31 cellular contexts compared by ENCODE assay signal in the genomic region with DNA sequence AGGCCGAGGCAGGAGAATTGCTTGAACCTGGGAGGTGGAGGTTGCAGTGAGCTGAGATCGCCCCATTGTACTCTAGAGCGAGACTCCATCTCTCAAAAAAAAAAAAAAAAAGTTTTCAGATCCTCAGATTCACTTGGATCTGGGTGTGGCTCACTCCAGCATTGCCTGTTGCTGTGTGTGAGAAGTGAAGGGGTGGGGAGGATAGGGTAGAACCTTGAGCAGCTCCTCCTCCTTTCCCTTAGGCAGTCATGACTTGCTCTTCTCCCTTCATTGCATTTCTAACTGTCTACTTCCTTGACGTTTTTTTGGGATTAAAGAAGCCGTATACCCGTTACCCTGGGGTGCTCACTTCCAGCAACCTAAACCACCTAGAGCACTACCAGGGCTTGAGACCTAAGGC.
"Had no signal": no experiment of that assay in that cellular context is flagged by ENCODE, and none has a peak within 500 bp of the region (broad histone marks: within the 10 kb centered on the region; RNA-seq: fewer than 3 reads in every experiment).

No MANE protein-coding gene starts in this region.

- ATAC-seq: activated CD8-positive, alpha-beta memory T cell treated with anti-CD3 and anti-CD28 coated beads, Interleukin-2, amount 10 ng/mL, durations not matched to agents 7 days and 5 days; activated T-cell treated with anti-CD3 and anti-CD28 coated beads, Interleukin-2, amount 50 U/mL, for 72 hours; activated T-helper 17 cell treated with anti-CD3 and anti-CD28 coated beads, Interleukin-2, amount 50 U/mL, for 72 hours had no signal

- H3K4me1 ChIP-seq: SJCRH30 had no signal

- H3K36me3 Mint-ChIP-seq: activated naive CD8-positive, alpha-beta T cell treated with anti-CD3 and anti-CD28 coated beads for 36 hours had no signal

- H3K4me3 ChIP-seq: SJCRH30, SK-N-MC had no signal

- H3K9me3 Mint-ChIP-seq: activated CD4-positive, alpha-beta memory T cell treated with anti-CD3 and anti-CD28 coated beads, Interleukin-2, amount 10 ng/mL, durations not matched to agents 7 days and 5 days; activated naive CD8-positive, alpha-beta T cell treated with anti-CD3 and anti-CD28 coated beads for 36 hours; activated T-cell treated with anti-CD3 and anti-CD28 coated beads, Interleukin-2, amount 50 U/mL, for 72 hours; activated T-helper 17 cell treated with anti-CD3 and anti-CD28 coated beads, Interleukin-2, amount 50 U/mL, for 72 hours had no signal

- DNase-seq: activated CD4-positive, alpha-beta memory T cell treated with anti-CD3 and anti-CD28 coated beads, Interleukin-2, amount 10 ng/mL, durations not matched to agents 7 days and 5 days; activated CD4-positive, alpha-beta T cell treated with anti-CD3 and anti-CD28 coated beads for 1 hour; activated CD4-positive, alpha-beta T cell treated with anti-CD3 and anti-CD28 coated beads for 48 hours; activated CD4-positive, CD25-positive, alpha-beta regulatory T cell; activated CD8-positive, alpha-beta memory T cell treated with anti-CD3 and anti-CD28 coated beads for 24 hours; activated CD8-positive, alpha-beta memory T cell treated with anti-CD3 and anti-CD28 coated beads, Interleukin-2, amount 10 ng/mL, durations not matched to agents 7 days and 5 days; activated effector memory CD4-positive, alpha-beta T cell treated with anti-CD3 and anti-CD28 coated beads, Interleukin-2, amount 50 U/mL, for 16 hours; activated naive CD4-positive, alpha-beta T cell; activated naive CD4-positive, alpha-beta T cell treated with anti-CD3 and anti-CD28 coated beads, Interleukin-2, amount 50 U/mL, for 16 hours; activated naive CD8-positive, alpha-beta T cell treated with anti-CD3 and anti-CD28 coated beads for 36 hours; activated T-cell treated with anti-CD3 and anti-CD28 coated beads, Interleukin-2, amount 50 U/mL, for 1 hour; activated T-cell treated with anti-CD3 and anti-CD28 coated beads, Interleukin-2, amount 50 U/mL, for 72 hours; amniotic stem cell; brain microvascular endothelial cell; central memory CD4-positive, alpha-beta T cell; MM.1S; MV-4-11; NCI-H1092; NCI-H1436 treated with DMSO at 0.1 percent for 48 hours; NCI-H1694 treated with DMSO at 0.1 percent for 48 hours; NCI-H2029; NCI-H510A; NCI-H526; NCI-H748 treated with DMSO at 0.1 percent for 48 hours; SHP77; SJCRH30; T1000; WERI-Rb-1 had no signal

- H3K27me3 Mint-ChIP-seq: activated CD4-positive, alpha-beta memory T cell treated with anti-CD3 and anti-CD28 coated beads, Interleukin-2, amount 10 ng/mL, durations not matched to agents 7 days and 5 days; activated CD8-positive, alpha-beta memory T cell treated with anti-CD3 and anti-CD28 coated beads, Interleukin-2, amount 10 ng/mL, durations not matched to agents 7 days and 5 days; activated naive CD8-positive, alpha-beta T cell treated with anti-CD3 and anti-CD28 coated beads for 36 hours; activated T-helper 17 cell treated with anti-CD3 and anti-CD28 coated beads, Interleukin-2, amount 50 U/mL, for 72 hours had no signal

- H3K27ac ChIP-seq: brain microvascular endothelial cell, KMS-11, SJCRH30, SK-N-MC, WERI-Rb-1 had no signal

- H3K9me3 ChIP-seq: SJCRH30 had no signal

- H3K36me3 ChIP-seq: SJCRH30, WERI-Rb-1 had no signal

- H3K4me2 ChIP-seq: KMS-11 had no signal

- H3K4me3 Mint-ChIP-seq: activated CD4-positive, alpha-beta memory T cell treated with anti-CD3 and anti-CD28 coated beads, Interleukin-2, amount 10 ng/mL, durations not matched to agents 7 days and 5 days; activated CD8-positive, alpha-beta memory T cell treated with anti-CD3 and anti-CD28 coated beads, Interleukin-2, amount 10 ng/mL, durations not matched to agents 7 days and 5 days; activated naive CD8-positive, alpha-beta T cell treated with anti-CD3 and anti-CD28 coated beads for 36 hours; activated T-cell treated with anti-CD3 and anti-CD28 coated beads, Interleukin-2, amount 50 U/mL, for 72 hours; activated T-helper 17 cell treated with anti-CD3 and anti-CD28 coated beads, Interleukin-2, amount 50 U/mL, for 72 hours had no signal

- H3K27me3 ChIP-seq: brain microvascular endothelial cell, SJCRH30 had no signal

- H3K27ac Mint-ChIP-seq: activated CD4-positive, alpha-beta memory T cell treated with anti-CD3 and anti-CD28 coated beads, Interleukin-2, amount 10 ng/mL, durations not matched to agents 7 days and 5 days; activated CD8-positive, alpha-beta memory T cell treated with anti-CD3 and anti-CD28 coated beads, Interleukin-2, amount 10 ng/mL, durations not matched to agents 7 days and 5 days; activated naive CD8-positive, alpha-beta T cell treated with anti-CD3 and anti-CD28 coated beads for 36 hours; activated T-cell treated with anti-CD3 and anti-CD28 coated beads, Interleukin-2, amount 50 U/mL, for 72 hours; activated T-helper 17 cell treated with anti-CD3 and anti-CD28 coated beads, Interleukin-2, amount 50 U/mL, for 72 hours had no signal

- H3K4me1 Mint-ChIP-seq: activated T-helper 17 cell treated with anti-CD3 and anti-CD28 coated beads, Interleukin-2, amount 50 U/mL, for 72 hours had no signal

- H3K9ac ChIP-seq: KMS-11 had no signal
